In the genomic region with DNA sequence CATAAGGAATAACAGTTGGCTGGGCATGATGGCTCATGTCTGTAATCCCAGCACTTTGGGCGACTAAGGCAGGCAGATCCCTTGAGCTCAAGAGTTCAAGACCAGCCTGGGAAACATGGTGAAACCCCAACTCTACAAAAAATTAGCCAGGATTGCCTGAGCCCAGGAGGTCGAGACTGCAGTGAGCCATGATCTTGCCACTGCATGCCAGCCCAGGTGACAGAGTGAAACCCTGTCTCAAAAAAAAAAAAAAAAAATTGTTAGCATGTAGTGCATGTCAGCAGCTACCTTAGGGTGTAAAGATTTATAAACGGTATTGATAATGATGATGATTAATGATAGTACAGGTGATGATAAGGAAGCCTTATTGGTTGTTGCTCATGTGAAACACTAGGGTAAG, we compare ENCODE assay signal across 22 cellular contexts.
"Had no signal": no experiment of that assay in that cellular context is flagged by ENCODE, and none has a peak within 500 bp of the region (broad histone marks: within the 10 kb centered on the region; RNA-seq: fewer than 3 reads in every experiment).

No MANE protein-coding gene starts in this region.

- H3K36me3 ChIP-seq: breast epithelium, colonic mucosa, esophagus muscularis mucosa, right lobe of liver, transverse colon, vagina had no signal

- H3K4me1 Mint-ChIP-seq: central memory CD8-positive, alpha-beta T cell; stimulated activated effector memory CD8-positive, alpha-beta T cell treated with anti-CD3 and anti-CD28 coated beads, Interleukin-12 subunit alpha, Interleukin-12 subunit beta, amount 100 ng/mL, for 72 hours; stimulated activated naive CD8-positive, alpha-beta T cell treated with anti-CD3 and anti-CD28 coated beads, Interleukin-15, amount 100 ng/mL, for 72 hours had no signal

- H3K4me3 ChIP-seq: breast epithelium, colonic mucosa, esophagus muscularis mucosa, right lobe of liver, transverse colon, vagina had no signal

- H3K27me3 Mint-ChIP-seq: activated naive CD8-positive, alpha-beta T cell; central memory CD8-positive, alpha-beta T cell; stimulated activated naive CD8-positive, alpha-beta T cell treated with anti-CD3 and anti-CD28 coated beads, Interleukin-15, amount 100 ng/mL, for 72 hours had no signal

- H3K27ac ChIP-seq: breast epithelium, colonic mucosa, esophagus muscularis mucosa, right lobe of liver, vagina had no signal

- H3K27ac Mint-ChIP-seq: activated naive CD8-positive, alpha-beta T cell; activated T-helper 2 cell treated with anti-CD3 and anti-CD28 coated beads, Interferon-gamma antibody, Interleukin-2, Interleukin-4, amounts not matched to agents 10 μg/mL and 5 μg/mL and 100 μg/mL, durations not matched to agents 14 hours and 24 hours and 36 hours; nephron progenitor cell; stimulated activated effector memory CD8-positive, alpha-beta T cell treated with anti-CD3 and anti-CD28 coated beads, Interleukin-12 subunit alpha, Interleukin-12 subunit beta, amount 100 ng/mL, for 72 hours; stimulated activated naive CD8-positive, alpha-beta T cell treated with anti-CD3 and anti-CD28 coated beads, Interleukin-15, amount 100 ng/mL, for 72 hours had no signal

- ATAC-seq: activated T-cell treated with anti-CD3 and anti-CD28 coated beads, Interleukin-2, amount 50 U/mL, for 4 hours; right lobe of liver; stimulated activated effector memory CD8-positive, alpha-beta T cell treated with anti-CD3 and anti-CD28 coated beads, Interleukin-12 subunit alpha, Interleukin-12 subunit beta, amount 100 ng/mL, for 72 hours; stimulated activated naive CD8-positive, alpha-beta T cell treated with anti-CD3 and anti-CD28 coated beads, Interleukin-15, amount 100 ng/mL, for 72 hours; WTC11 had no signal

- H3K9me3 Mint-ChIP-seq: activated T-cell treated with anti-CD3 and anti-CD28 coated beads, Interleukin-2, amount 50 U/mL, for 4 hours; activated T-helper 2 cell treated with anti-CD3 and anti-CD28 coated beads, Interferon-gamma antibody, Interleukin-2, Interleukin-4, amounts not matched to agents 10 μg/mL and 5 μg/mL and 100 μg/mL, durations not matched to agents 14 hours and 24 hours and 36 hours; stimulated activated naive CD8-positive, alpha-beta T cell treated with anti-CD3 and anti-CD28 coated beads, Interleukin-15, amount 100 ng/mL, for 72 hours had no signal

- H3K36me3 Mint-ChIP-seq: activated naive CD8-positive, alpha-beta T cell; stimulated activated effector memory CD8-positive, alpha-beta T cell treated with anti-CD3 and anti-CD28 coated beads, Interleukin-12 subunit alpha, Interleukin-12 subunit beta, amount 100 ng/mL, for 72 hours; WTC11 had no signal

- H3K27me3 ChIP-seq: breast epithelium, colonic mucosa, esophagus muscularis mucosa, right lobe of liver, transverse colon, vagina had no signal

- DNase-seq: activated CD4-positive, alpha-beta T cell treated with anti-CD3 and anti-CD28 coated beads, Interleukin-2, amount 50 U/mL, for 4 hours; activated CD8-positive, alpha-beta memory T cell treated with anti-CD3 and anti-CD28 coated beads for 24 hours; activated CD8-positive, alpha-beta memory T cell treated with anti-CD3 and anti-CD28 coated beads, Interleukin-2, amount 50 U/mL, for 4 hours; activated naive CD4-positive, alpha-beta T cell; activated T-cell treated with anti-CD3 and anti-CD28 coated beads, Interleukin-2, amount 50 U/mL, for 4 hours; colonic mucosa; head of caudate nucleus; hypothalamus; nephron progenitor cell; right lobe of liver; small intestine; stimulated activated CD4-positive, alpha-beta T cell treated with anti-CD3 and anti-CD28 coated beads, Interleukin-2, amount 100 ng/mL, for 24 hours; stimulated activated naive CD8-positive, alpha-beta T cell treated with anti-CD3 and anti-CD28 coated beads, Interleukin-15, amount 100 ng/mL, for 72 hours had no signal

- H3K9me3 ChIP-seq: breast epithelium, colonic mucosa, right lobe of liver, transverse colon, vagina had no signal

- H3K4me3 Mint-ChIP-seq: activated naive CD8-positive, alpha-beta T cell; activated T-cell treated with anti-CD3 and anti-CD28 coated beads, Interleukin-2, amount 50 U/mL, for 4 hours; central memory CD8-positive, alpha-beta T cell; nephron progenitor cell; stimulated activated effector memory CD8-positive, alpha-beta T cell treated with anti-CD3 and anti-CD28 coated beads, Interleukin-12 subunit alpha, Interleukin-12 subunit beta, amount 100 ng/mL, for 72 hours; stimulated activated naive CD8-positive, alpha-beta T cell treated with anti-CD3 and anti-CD28 coated beads, Interleukin-15, amount 100 ng/mL, for 72 hours; WTC11 had no signal

- H3K4me1 ChIP-seq: breast epithelium, colonic mucosa, esophagus muscularis mucosa, right lobe of liver, transverse colon, vagina had no signal
